Comparison of ENCODE assay signal across 18 cellular contexts in genomic region chr20:61234224-61234623, GRCh38.
"Had no signal": no experiment of that assay in that cellular context is flagged by ENCODE, and none has a peak within 500 bp of the region (broad histone marks: within the 10 kb centered on the region; RNA-seq: fewer than 3 reads in every experiment).

No MANE protein-coding gene starts in this region.

- H3K4me3 ChIP-seq: SJCRH30 had no signal

- H3K36me3 ChIP-seq: SJCRH30 had no signal

- DNase-seq: KBM-7, MV-4-11, NCI-H1048, NCI-H1436 treated with DMSO at 0.1 percent for 48 hours, NCI-H1694, NCI-H187 treated with DMSO at 0.1 percent for 48 hours, NCI-H2029 treated with DMSO at 0.1 percent for 48 hours, NCI-H2171 treated with DMSO at 0.1 percent for 48 hours, NCI-H345, NCI-H446 treated with DMSO at 0.1 percent for 48 hours, NCI-H510A treated with DMSO at 0.1 percent for 48 hours, NCI-H526, NCI-H774, SHP77 treated with DMSO at 0.1 percent for 48 hours, SJCRH30 had no signal

- FAIRE-seq: RCC 7860 had no signal

- H3K4me1 ChIP-seq: SJCRH30 had no signal

- ATAC-seq: SK-N-SH treated with all-trans-retinoic acid at 6 μM for 48 hours had no signal

- H3K27ac ChIP-seq: HL-60, SJCRH30 had no signal

- H3K9me3 ChIP-seq: SJCRH30 had no signal
